7 cellular contexts compared by ENCODE assay signal in genomic region chr4:41887821-41888699, GRCh38. TPM values are rescaled to one million over a fixed set of nuclear protein-coding genes. Genes with fewer than 3 reads are reported as not detected.
DNase-seq lines count a peak whose midpoint lies in the region; ATAC-seq and TF ChIP-seq lines count a peak whose summit lies in the region.

No MANE protein-coding gene starts in this region.

- peaks cover 26% of the 10 kb centered on the region for H3K27me3 Mint-ChIP-seq in HFFc6 (ENCODE audit: insufficient read depth)

- no peaks in the 10 kb centered on the region for H3K9me3 Mint-ChIP-seq in HFFc6

- peak; percentile 29; the same call in 1 of the 3 replicates for ATAC-seq in SK-N-SH treated with all-trans-retinoic acid at 6 μM for 48 hours
- no peak for ATAC-seq in GM18502 (IDR thresholded peaks at IDR 0.05; ENCODE audit: poor library complexity, unreplicated experiment)
- ATAC-seq in GM21381 (IDR thresholded peaks at IDR 0.05; ENCODE audit: unreplicated experiment): no peak

- no peak overlapping the region for H3K4me3 Mint-ChIP-seq in HFFc6

- no peaks in the 10 kb centered on the region for H3K36me3 Mint-ChIP-seq in HFFc6 (ENCODE audit: low read depth)

- TF ChIP-seq CTCF in HFFc6 (IDR thresholded peaks at IDR 0.05): peak; percentile 99

- DNase-seq in DMS114 treated with DMSO at 0.1 percent for 48 hours (lab: John Stamatoyannopoulos, UW; ENCODE audit: unreplicated experiment) (peak; percentile 4), HFFc6 (peak; percentile 46), non-pigmented ciliary epithelial cell (ENCODE audit: low read depth) (peak; percentile 20)
- DNase-seq in effector CD8-positive, alpha-beta T cell (lab: John Stamatoyannopoulos, UW): peak; percentile 9

- no peak overlapping the region for H3K27ac Mint-ChIP-seq in HFFc6

- H3K4me1 Mint-ChIP-seq in HFFc6 (ENCODE audit: low read depth): no peaks in the 10 kb centered on the region; the same call in 1 of the 2 replicates

TF ChIP-seq in SK-N-SH treated with all-trans-retinoic acid at 6 μM for 48 hours, 23 proteins besides CTCF, POLR2A, EP300 and RAD21:
- TF ChIP-seq CSDC2 (CRISPR knock-in tag; IDR thresholded peaks at IDR 0.05) (no peak), TOX (CRISPR knock-in tag; IDR thresholded peaks at IDR 0.05; ENCODE audit: borderline replicate concordance) (no peak), OSR1 (CRISPR knock-in tag; IDR thresholded peaks at IDR 0.05) (no peak), POU6F1 (CRISPR knock-in tag; IDR thresholded peaks at IDR 0.05; ENCODE audit: borderline replicate concordance, low read depth) (no peak), TCF4 (CRISPR knock-in tag; IDR thresholded peaks at IDR 0.05; ENCODE audit: borderline replicate concordance) (no peak), ZNF565 (CRISPR knock-in tag; conservative IDR thresholded peaks at IDR 0.05; ENCODE audit: low read depth) (no peak), ESRRG (CRISPR knock-in tag; IDR thresholded peaks at IDR 0.05) (no peak), PPARA (CRISPR knock-in tag; IDR thresholded peaks at IDR 0.05; ENCODE audit: borderline replicate concordance) (no peak), ARNTL (CRISPR knock-in tag; IDR thresholded peaks at IDR 0.05; ENCODE audit: borderline replicate concordance, low read depth) (no peak), GLIS3 (CRISPR knock-in tag; IDR thresholded peaks at IDR 0.05) (no peak), ZC3H10 (CRISPR knock-in tag; IDR thresholded peaks at IDR 0.05) (no peak), ZNF8 (CRISPR knock-in tag; IDR thresholded peaks at IDR 0.05) (no peak), ZFP3 (CRISPR knock-in tag; IDR thresholded peaks at IDR 0.05) (no peak), CREB5 (CRISPR knock-in tag; IDR thresholded peaks at IDR 0.05; ENCODE audit: low read depth) (no peak), CSRNP3 (CRISPR knock-in tag; IDR thresholded peaks at IDR 0.05) (no peak), BACH2 (CRISPR knock-in tag; IDR thresholded peaks at IDR 0.05; ENCODE audit: borderline replicate concordance) (no peak)

RNA-seq across cellular contexts. Expression of gene TMEM33, which starts 47.2 kb away (rescaled TPM):
- 10 to 100 TPM; 48.7 to 74.4 (median 62.9) TPM for total RNA-seq in HFFc6 (2021; fragmentation: NEBNext Ultra II Directional; extraction: Animal tissue kit (Norgen Biotek cat#: 25700))
